28 cellular contexts compared by ENCODE assay signal in the genomic region with DNA sequence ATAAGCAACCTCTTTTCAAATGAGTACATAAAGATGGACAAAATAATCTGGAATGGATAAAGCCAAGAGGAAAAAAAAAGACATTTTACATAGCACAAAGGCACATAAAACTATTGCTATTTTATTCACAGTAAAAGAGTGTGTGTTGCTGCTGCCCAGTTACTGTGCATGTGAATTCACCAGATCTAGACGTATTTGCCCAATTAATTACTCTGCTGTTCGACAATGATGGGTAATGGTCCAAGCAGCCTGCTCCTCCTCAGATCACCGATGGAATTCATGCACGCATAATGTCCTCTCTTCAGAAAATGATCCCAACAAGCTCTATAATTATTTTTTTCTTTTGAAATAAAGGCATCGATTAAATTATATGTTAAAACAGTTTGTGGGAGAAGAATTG.
"Had no signal": no experiment of that assay in that cellular context is flagged by ENCODE, and none has a peak within 500 bp of the region (broad histone marks: within the 10 kb centered on the region; RNA-seq: fewer than 3 reads in every experiment).

No MANE protein-coding gene starts in this region.

- H3K36me3 Mint-ChIP-seq: activated CD8-positive, alpha-beta memory T cell treated with anti-CD3 and anti-CD28 coated beads, Interleukin-2, amount 10 ng/mL, durations not matched to agents 7 days and 5 days; activated naive CD4-positive, alpha-beta T cell treated with anti-CD3 and anti-CD28 coated beads, Interleukin-2, amount 50 U/mL, for 24 hours; natural killer cell; stimulated activated memory B cell treated with anti-CD40 and anti-IgM and Interleukin-4, amounts not matched to agents 10 μg/mL and 1 μg/mL and 100 μg/mL, for 72 hours; T-cell had no signal

- H3K9me3 Mint-ChIP-seq: activated naive CD4-positive, alpha-beta T cell treated with anti-CD3 and anti-CD28 coated beads, Interleukin-2, amount 50 U/mL, for 24 hours; activated naive CD8-positive, alpha-beta T cell treated with anti-CD3 and anti-CD28 coated beads, Interleukin-2, amount 50 U/mL, for 24 hours; activated T-helper 2 cell treated with anti-CD3 and anti-CD28 coated beads, Interferon-gamma antibody, Interleukin-2, Interleukin-4, amounts not matched to agents 10 μg/mL and 5 μg/mL and 100 μg/mL, durations not matched to agents 14 hours and 24 hours and 36 hours; endodermal cell; natural killer cell; stimulated activated memory B cell treated with anti-CD40 and anti-IgM and Interleukin-4, amounts not matched to agents 10 μg/mL and 1 μg/mL and 100 μg/mL, for 72 hours; T-cell had no signal

- ATAC-seq: activated CD4-positive, alpha-beta T cell treated with anti-CD3 and anti-CD28 coated beads for 36 hours; activated CD8-positive, alpha-beta memory T cell treated with anti-CD3 and anti-CD28 coated beads, Interleukin-2, amount 10 ng/mL, durations not matched to agents 7 days and 5 days; activated CD8-positive, alpha-beta T cell treated with anti-CD3 and anti-CD28 coated beads, Interleukin-2, amount 10 ng/mL, durations not matched to agents 7 days and 5 days; activated naive CD8-positive, alpha-beta T cell treated with anti-CD3 and anti-CD28 coated beads, Interleukin-2, amount 50 U/mL, for 24 hours; esophagus mucosa; heart left ventricle; left lung; lower lobe of right lung; natural killer cell; stimulated activated memory B cell treated with anti-CD40 and anti-IgM and Interleukin-4, amounts not matched to agents 10 μg/mL and 1 μg/mL and 100 μg/mL, for 72 hours; T-cell had no signal

- DNase-seq: activated CD4-positive, alpha-beta T cell treated with anti-CD3 and anti-CD28 coated beads for 36 hours; activated CD4-positive, CD25-positive, alpha-beta regulatory T cell; activated CD8-positive, alpha-beta memory T cell treated with anti-CD3 and anti-CD28 coated beads, Interleukin-2, amount 10 ng/mL, durations not matched to agents 7 days and 5 days; activated CD8-positive, alpha-beta T cell treated with anti-CD3 and anti-CD28 coated beads, Interleukin-2, amount 10 ng/mL, durations not matched to agents 7 days and 5 days; activated naive CD8-positive, alpha-beta T cell treated with anti-CD3 and anti-CD28 coated beads, Interleukin-2, amount 50 U/mL, for 24 hours; activated T-cell treated with anti-CD3 and anti-CD28 coated beads, Interleukin-2, amount 50 U/mL, for 48 hours; foreskin fibroblast; heart left ventricle; lower lobe of right lung; mesenchymal stem cell; natural killer cell; stimulated activated CD4-positive, alpha-beta T cell treated with anti-CD3 and anti-CD28 coated beads, Interleukin-1b, Interleukin-23, amount 100 ng/mL, for 48 hours; stimulated activated CD4-positive, alpha-beta T cell treated with anti-CD3 and anti-CD28 coated beads, Interleukin-4, amount 100 ng/mL, for 4 hours; stimulated activated CD8-positive, alpha-beta memory T cell treated with anti-CD3 and anti-CD28 coated beads, Interleukin-4, amount 100 ng/mL, for 48 hours; stomach; T-cell; testis; trophoblast cell had no signal

- H3K4me3 ChIP-seq: heart left ventricle, left lung, lower lobe of right lung, right atrium auricular region, smooth muscle cell, stomach had no signal

- FAIRE-seq: islet of Langerhans, urothelium cell line had no signal

- H3K36me3 ChIP-seq: heart left ventricle, left lung, lower lobe of right lung, right atrium auricular region, stomach had no signal

- H3K27ac Mint-ChIP-seq: activated CD4-positive, alpha-beta T cell treated with anti-CD3 and anti-CD28 coated beads for 36 hours; activated CD8-positive, alpha-beta memory T cell treated with anti-CD3 and anti-CD28 coated beads, Interleukin-2, amount 10 ng/mL, durations not matched to agents 7 days and 5 days; activated CD8-positive, alpha-beta T cell treated with anti-CD3 and anti-CD28 coated beads, Interleukin-2, amount 10 ng/mL, durations not matched to agents 7 days and 5 days; activated naive CD4-positive, alpha-beta T cell treated with anti-CD3 and anti-CD28 coated beads, Interleukin-2, amount 50 U/mL, for 24 hours; activated naive CD8-positive, alpha-beta T cell treated with anti-CD3 and anti-CD28 coated beads, Interleukin-2, amount 50 U/mL, for 24 hours; activated T-helper 2 cell treated with anti-CD3 and anti-CD28 coated beads, Interferon-gamma antibody, Interleukin-2, Interleukin-4, amounts not matched to agents 10 μg/mL and 5 μg/mL and 100 μg/mL, durations not matched to agents 14 hours and 24 hours and 36 hours; endodermal cell; natural killer cell; stimulated activated memory B cell treated with anti-CD40 and anti-IgM and Interleukin-4, amounts not matched to agents 10 μg/mL and 1 μg/mL and 100 μg/mL, for 72 hours; T-cell had no signal

- H3K4me1 ChIP-seq: heart left ventricle, left lung, lower lobe of right lung, right atrium auricular region, stomach, testis had no signal

- H3K9me3 ChIP-seq: heart left ventricle, left lung, lower lobe of right lung, right atrium auricular region, stomach, testis had no signal

- H3K4me2 ChIP-seq: smooth muscle cell had no signal

- H3K4me3 Mint-ChIP-seq: activated CD4-positive, alpha-beta T cell treated with anti-CD3 and anti-CD28 coated beads for 36 hours; activated CD8-positive, alpha-beta memory T cell treated with anti-CD3 and anti-CD28 coated beads, Interleukin-2, amount 10 ng/mL, durations not matched to agents 7 days and 5 days; activated CD8-positive, alpha-beta T cell treated with anti-CD3 and anti-CD28 coated beads, Interleukin-2, amount 10 ng/mL, durations not matched to agents 7 days and 5 days; activated naive CD4-positive, alpha-beta T cell treated with anti-CD3 and anti-CD28 coated beads, Interleukin-2, amount 50 U/mL, for 24 hours; activated naive CD8-positive, alpha-beta T cell treated with anti-CD3 and anti-CD28 coated beads, Interleukin-2, amount 50 U/mL, for 24 hours; endodermal cell; natural killer cell; stimulated activated memory B cell treated with anti-CD40 and anti-IgM and Interleukin-4, amounts not matched to agents 10 μg/mL and 1 μg/mL and 100 μg/mL, for 72 hours; T-cell had no signal

- H3K27me3 ChIP-seq: testis had no signal

- H3K4me1 Mint-ChIP-seq: activated CD4-positive, alpha-beta T cell treated with anti-CD3 and anti-CD28 coated beads for 36 hours; activated CD8-positive, alpha-beta memory T cell treated with anti-CD3 and anti-CD28 coated beads, Interleukin-2, amount 10 ng/mL, durations not matched to agents 7 days and 5 days; activated naive CD4-positive, alpha-beta T cell treated with anti-CD3 and anti-CD28 coated beads, Interleukin-2, amount 50 U/mL, for 24 hours; activated naive CD8-positive, alpha-beta T cell treated with anti-CD3 and anti-CD28 coated beads, Interleukin-2, amount 50 U/mL, for 24 hours; natural killer cell; stimulated activated memory B cell treated with anti-CD40 and anti-IgM and Interleukin-4, amounts not matched to agents 10 μg/mL and 1 μg/mL and 100 μg/mL, for 72 hours; T-cell had no signal

- H3K27ac ChIP-seq: heart left ventricle, left lung, lower lobe of right lung, right atrium auricular region, stomach, testis had no signal
